8 cellular contexts compared by ENCODE assay signal in the genomic region with DNA sequence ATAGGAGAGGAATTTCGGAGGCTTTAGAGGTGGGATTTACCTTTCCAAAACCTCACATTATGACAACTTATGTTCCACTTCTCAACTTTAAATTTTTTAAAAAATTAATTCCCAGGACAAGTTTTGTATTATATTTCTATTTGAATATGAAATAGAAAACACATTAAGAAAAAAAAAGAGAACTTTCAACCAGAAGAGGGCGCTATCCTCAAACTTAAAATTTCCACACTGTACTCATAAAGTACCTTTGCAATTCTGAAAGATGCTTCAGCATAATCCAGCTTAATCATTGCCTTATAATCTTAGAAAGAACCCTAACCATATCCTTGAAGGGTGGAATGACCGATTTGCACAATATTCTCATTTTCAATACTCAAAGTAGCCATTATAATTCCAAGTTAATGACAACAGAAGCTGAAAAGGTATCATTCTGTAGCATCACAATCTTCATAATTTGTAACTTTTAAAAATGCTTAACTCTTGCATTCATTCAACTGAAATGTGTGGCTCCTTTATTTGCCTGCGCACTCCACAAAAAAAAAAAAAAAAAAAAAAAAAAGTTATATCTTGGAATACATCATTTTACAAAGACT.
DNase-seq lines count a peak whose midpoint lies in the region; ATAC-seq and TF ChIP-seq lines count a peak whose summit lies in the region.

No MANE protein-coding gene starts in this region.

- ATAC-seq in sciatic nerve (no peak), HG03097 (IDR thresholded peaks at IDR 0.05; ENCODE audit: low FRiP score, unreplicated experiment) (no peak), HG03354 (IDR thresholded peaks at IDR 0.05; ENCODE audit: poor library complexity, severe bottlenecking, unreplicated experiment) (no peak), HG03520 (IDR thresholded peaks at IDR 0.05; ENCODE audit: unreplicated experiment) (no peak)

- no peak overlapping the region for H3K9ac ChIP-seq in mesendoderm (ENCODE audit: low read length)

- H3K4me1 ChIP-seq in mesendoderm (ENCODE audit: control insufficient read depth, low read depth, low read length) = no peaks in the 10 kb centered on the region

- CTCF ChIA-PET in Calu3 (lab: Charles Lee) = interaction anchor here (0.7 to 3.0 kb wide), 5 partner anchors 12 to 599 kb away, joined by 3 to 36 read pairs (median 7); no protein-coding TSS in a partner anchor

- in situ Hi-C loops in KBM-7 (cut with MboI; ENCODE audit: low pct_unique_long_range_greater_than_20kb, low sequenced_read_pairs) = loop anchor here (25.0 kb wide), 1 partner anchor 597 kb away; no protein-coding TSS in a partner anchor

- H3K79me1 ChIP-seq in mesendoderm (ENCODE audit: low read length) = no peaks in the 10 kb centered on the region

- no TSS peak for BruUV-seq in Calu3 (replicated peaks; lab: Mats Ljungman, UMichigan)

- no peak overlapping the region for H3K18ac ChIP-seq in mesendoderm (ENCODE audit: low read length)

- H3K9me3 Mint-ChIP-seq in Calu3 (ENCODE audit: low read depth, unreplicated experiment) = no peaks in the 10 kb centered on the region

- no peak overlapping the region for H3K23ac ChIP-seq in mesendoderm (ENCODE audit: low read length)

- H3K79me2 ChIP-seq in mesendoderm (ENCODE audit: control insufficient read depth, insufficient read depth, low read length) = no peaks in the 10 kb centered on the region

- H2BK120ac ChIP-seq in mesendoderm (ENCODE audit: low read depth, low read length) = no peak overlapping the region

- no peak overlapping the region for H2BK5ac ChIP-seq in mesendoderm (ENCODE audit: low read length)

- H3K4me2 ChIP-seq in mesendoderm (ENCODE audit: low read length) = no peak overlapping the region

- no peaks in the 10 kb centered on the region for H3K4me1 Mint-ChIP-seq in Calu3 (ENCODE audit: low read depth, unreplicated experiment)

- WGBS in mesendoderm (ENCODE audit: extremely low coverage, insufficient coverage, low lambda C conversion rate) = no CpG with 5 or more reads among the region's 4 CpGs

- H2AK5ac ChIP-seq in mesendoderm (ENCODE audit: low read length) = no peak overlapping the region

- no peak overlapping the region for H3K4me3 Mint-ChIP-seq in Calu3 (ENCODE audit: low read depth, unreplicated experiment)

- no peak overlapping the region for H3K4ac ChIP-seq in mesendoderm (ENCODE audit: low read depth, low read length)

- H3K4me3 ChIP-seq in mesendoderm (ENCODE audit: low read length) = no peak overlapping the region

- H3K36me3 Mint-ChIP-seq in Calu3 (ENCODE audit: insufficient read depth, unreplicated experiment) = no peaks in the 10 kb centered on the region

- H3K36me3 ChIP-seq in mesendoderm (ENCODE audit: control insufficient read depth, insufficient read depth, low read length) = no peaks in the 10 kb centered on the region

- H2BK15ac ChIP-seq in mesendoderm (replicated peaks; ENCODE audit: low read depth) = no peak overlapping the region

- H3K27ac ChIP-seq in mesendoderm (ENCODE audit: low read depth, low read length) = no peak overlapping the region

- H4K8ac ChIP-seq in mesendoderm (ENCODE audit: low read depth, low read length) = no peak overlapping the region

- H3K56ac ChIP-seq in mesendoderm (ENCODE audit: low read length) = no peak overlapping the region

- TF ChIP-seq CTCF in Calu3 (IDR thresholded peaks at IDR 0.05; ENCODE audit: unreplicated experiment) = no peak

- H3K27ac Mint-ChIP-seq in Calu3 (ENCODE audit: unreplicated experiment) = no peak overlapping the region

- no peak overlapping the region for H4K5ac ChIP-seq in mesendoderm (ENCODE audit: low read length)

- H3K27me3 ChIP-seq in mesendoderm (ENCODE audit: insufficient read depth, low read length, poor library complexity) = no peaks in the 10 kb centered on the region

- H3K27me3 Mint-ChIP-seq in Calu3 (ENCODE audit: unreplicated experiment) = no peaks in the 10 kb centered on the region

- DNase-seq in Calu3 (peak; percentile 8), KBM-7 (peak; percentile 64), astrocyte of the hippocampus (ENCODE audit: low read depth, low spot score) (peak; percentile 63), mesendoderm (peak; percentile 17), sciatic nerve (ENCODE audit: low spot score) (no peak)

- intact Hi-C loops in Calu3 (cut with micrococcal nuclease; ENCODE audit: unreplicated experiment) = loop anchor here (2.0 to 10.0 kb wide), 4 partner anchors 304 to 902 kb away; partner anchors contain the start of gene GBA3
- intact Hi-C loops in sciatic nerve (cut with DNase I) = no loop called here
